In genomic region chr13:37966266-37966665, GRCh38 we compare ENCODE assay signal across 1 cellular context.
TF ChIP-seq lines count a peak whose summit lies in the region.

No MANE protein-coding gene starts in this region.

TF ChIP-seq in SK-N-SH, 30 proteins besides CTCF, POLR2A, EP300 and RAD21 (continued from another document):
- no peak for TF ChIP-seq REST (IDR thresholded peaks at IDR 0.05; ENCODE audit: low read depth, low read length)
